In genomic region chr6:63317641-63318040, GRCh38 we compare ENCODE assay signal across 29 cellular contexts. TPM values are rescaled to one million over a fixed set of nuclear protein-coding genes. Genes with fewer than 3 reads are reported as not detected.
DNase-seq lines count a peak whose midpoint lies in the region; ATAC-seq, FAIRE-seq and TF ChIP-seq lines count a peak whose summit lies in the region.
"Had no signal": no experiment of that assay in that cellular context is flagged by ENCODE, and none has a peak within 500 bp of the region (broad histone marks: within the 10 kb centered on the region; RNA-seq: fewer than 3 reads in every experiment).

No MANE protein-coding gene starts in this region.

- TF ChIP-seq RAD21 in HepG2 (CRISPR knock-in tag; IDR thresholded peaks at IDR 0.05), result no peak

- H3K79me1 ChIP-seq in mesenchymal stem cell (replicated peaks; ENCODE audit: low read length, poor library complexity, severe bottlenecking), result no peaks in the 10 kb centered on the region

- no peak overlapping the region for H3K14ac ChIP-seq in mesenchymal stem cell (ENCODE audit: low read length in 2 of 2)

- H4K8ac ChIP-seq in mesenchymal stem cell (ENCODE audit: low read length), result no peak overlapping the region

- intact Hi-C loops in HepG2 (cut with micrococcal nuclease; ENCODE audit: unreplicated experiment), result no loop called here

- H3K9me3 ChIP-seq in mesenchymal stem cell (ENCODE audit: control insufficient read depth, low read length) (no peaks in the 10 kb centered on the region), HepG2 (ENCODE audit: low read length) (no peaks in the 10 kb centered on the region)
- H3K9me3 ChIP-seq: BE2C, BLaER1 had no signal

- H3K18ac ChIP-seq in mesenchymal stem cell (ENCODE audit: low read depth in 1 of 2, low read length in 2 of 2), result no peak overlapping the region

- H3K4me1 ChIP-seq in mesenchymal stem cell (ENCODE audit: control insufficient read depth, insufficient read depth, low read depth, low read length), result peaks cover 3% of the 10 kb centered on the region
- H3K4me1 ChIP-seq in HepG2 (ENCODE audit: insufficient read depth, low read length), result no peaks in the 10 kb centered on the region
- peaks cover 2% of the 10 kb centered on the region for H3K4me1 ChIP-seq in foreskin keratinocyte
- H3K4me1 ChIP-seq: BE2C, BLaER1 had no signal

- no TSS peak for BruUV-seq in HepG2 (replicated peaks; lab: Mats Ljungman, UMichigan)

- H3K4me3 ChIP-seq in mesenchymal stem cell (ENCODE audit: insufficient read depth in 1 of 2, low read depth in 1 of 2, low read length in 2 of 2) (no peak overlapping the region), HepG2 (replicated peaks in 1 of 3; ENCODE audit: insufficient read depth in 1 of 3, low read depth in 2 of 3, low read length in 3 of 3) (no peak overlapping the region)
- H3K4me3 ChIP-seq: BLaER1, GM12878 had no signal

- H2BK12ac ChIP-seq in mesenchymal stem cell (ENCODE audit: low read length in 2 of 2), result no peak overlapping the region

- POLR2A ChIA-PET in HepG2 (lab: Yijun Ruan, JAX), result no interaction called here

- H4K91ac ChIP-seq in mesenchymal stem cell (ENCODE audit: low read length), result no peak overlapping the region

- H2BK5ac ChIP-seq in mesenchymal stem cell (ENCODE audit: low read depth, low read length, poor library complexity, severe bottlenecking), result no peak overlapping the region

- H3K4me2 ChIP-seq in mesenchymal stem cell (ENCODE audit: low read length, poor library complexity, severe bottlenecking) (no peak overlapping the region), HepG2 (ENCODE audit: low read depth, low read length) (no peak overlapping the region)
- H3K4me2 ChIP-seq: BLaER1 had no signal

- H4K20me1 ChIP-seq in HepG2 (ENCODE audit: insufficient read depth, low read length), result no peaks in the 10 kb centered on the region
- H4K20me1 ChIP-seq: BLaER1 had no signal

- H3K27me3 ChIP-seq in mesenchymal stem cell (ENCODE audit: control insufficient read depth in 1 of 2, insufficient read depth in 1 of 2, low read length in 2 of 2), result no peaks in the 10 kb centered on the region
- no peaks in the 10 kb centered on the region for H3K27me3 ChIP-seq in HepG2 (ENCODE audit: control insufficient read depth in 1 of 2, insufficient read depth in 2 of 2, low read length in 2 of 2)
- H3K27me3 ChIP-seq in foreskin keratinocyte, result no peaks in the 10 kb centered on the region
- H3K27me3 ChIP-seq: BE2C, BLaER1 had no signal

- H2BK15ac ChIP-seq in mesenchymal stem cell (ENCODE audit: low read depth, poor library complexity, severe bottlenecking), result no peak overlapping the region

- DNase-seq in SK-MEL-5 (ENCODE audit: low read depth, low spot score) (peak; percentile 6), mesenchymal stem cell (no peak), putamen (ENCODE audit: low spot score) (peak; percentile 49), NCI-H146 treated with DMSO at 0.1 percent for 48 hours (lab: John Stamatoyannopoulos, UW; ENCODE audit: unreplicated experiment) (no peak), HepG2 (ENCODE audit: low spot score) (no peak), foreskin keratinocyte (no peak)
- DNase-seq: 8988T; ACHN; BE2C; C1 segment of cervical spinal cord; CD4-positive, alpha-beta memory T cell; CD4-positive, CD25-positive, alpha-beta regulatory T cell; CD8-positive, alpha-beta memory T cell; COR-L47; DMS 273 treated with DMSO at 0.1 percent for 48 hours; DMS153; DMS53; DMS79; DND-41; EL; GDM1 had no signal

- in situ Hi-C loops in SK-MEL-5 (cut with HindIII; ENCODE audit: low pct_unique_long_range_greater_than_20kb, low sequenced_read_pairs), result no loop called here
- in situ Hi-C loops in HepG2 (cut with HindIII; ENCODE audit: extremely low pct_ligation_motif_present, low pct_unique_long_range_greater_than_20kb), result no loop called here

- no peak overlapping the region for H3K23ac ChIP-seq in mesenchymal stem cell (ENCODE audit: low read length in 2 of 2)

- TF ChIP-seq EP300 in HepG2 (IDR thresholded peaks at IDR 0.05; ENCODE audit: low read depth in 2 of 2, low read length in 2 of 2) (no peak), HepG2 (CRISPR knock-in tag; IDR thresholded peaks at IDR 0.05; ENCODE audit: borderline replicate concordance) (no peak)

- no peak for TF ChIP-seq POLR2A in HepG2 (IDR thresholded peaks at IDR 0.05; ENCODE audit: insufficient read depth in 1 of 2, low read depth in 2 of 2, low read length in 2 of 2)

- TF ChIP-seq CTCF in HepG2 (CRISPR knock-in tag; IDR thresholded peaks at IDR 0.05) (no peak), foreskin keratinocyte (conservative IDR thresholded peaks at IDR 0.05) (no peak)

- H2AK5ac ChIP-seq in mesenchymal stem cell (ENCODE audit: low read length, severe bottlenecking), result peak overlapping the region; percentile 45

- H3K4ac ChIP-seq in mesenchymal stem cell (ENCODE audit: low read depth in 1 of 2, low read length in 2 of 2), result no peak overlapping the region

- H3K27ac ChIP-seq in mesenchymal stem cell (ENCODE audit: low read length, poor library complexity, severe bottlenecking) (no peak overlapping the region), HepG2 (ENCODE audit: extremely low read length, insufficient read depth, low read length) (no peak overlapping the region), foreskin keratinocyte (no peak overlapping the region)
- H3K27ac ChIP-seq: BLaER1 had no signal

- no peaks in the 10 kb centered on the region for H3K79me2 ChIP-seq in HepG2 (ENCODE audit: insufficient read depth, low read length)

- no peak; the same call in 2 of the 3 replicates for ATAC-seq in HepG2
- no peak for ATAC-seq in foreskin keratinocyte
- ATAC-seq: GM12878 had no signal

- CTCF ChIA-PET in HepG2 (lab: Yijun Ruan, JAX; ENCODE audit: low intra/inter-chr PET ratio, low total read pairs), result no interaction called here

- no peak overlapping the region for H3K9ac ChIP-seq in mesenchymal stem cell (ENCODE audit: low read length)
- H3K9ac ChIP-seq in HepG2 (ENCODE audit: insufficient read depth, low read depth, low read length), result no peak overlapping the region
- H3K9ac ChIP-seq: BLaER1 had no signal

- H2BK120ac ChIP-seq in mesenchymal stem cell (ENCODE audit: low read depth, low read length), result no peak overlapping the region

- no peak for FAIRE-seq in HepG2 (lab: Jason Lieb, UNC)
- FAIRE-seq: A204.1, GM12878, GM12892, GM18507 had no signal

- H2AFZ ChIP-seq in mesenchymal stem cell (ENCODE audit: low read depth, low read length), result no peak overlapping the region
- H2AFZ ChIP-seq in HepG2 (ENCODE audit: low read length), result no peak overlapping the region

- no peaks in the 10 kb centered on the region for H3K36me3 ChIP-seq in mesenchymal stem cell (ENCODE audit: control insufficient read depth in 1 of 2, insufficient read depth in 2 of 2, low read depth in 1 of 2, low read length in 2 of 2)
- no peaks in the 10 kb centered on the region for H3K36me3 ChIP-seq in HepG2 (replicated peaks in 1 of 2; ENCODE audit: control insufficient read depth in 1 of 2, insufficient read depth in 2 of 2, low read length in 2 of 2)
- H3K36me3 ChIP-seq: BE2C, BLaER1 had no signal

- no CpG with 5 or more reads among the region's 1 CpG for WGBS in mesenchymal stem cell
- 8% methylated on average over 1 of the region's 1 CpG for WGBS in HepG2 (ENCODE audit: low lambda C conversion rate)

RNA-seq across cellular contexts. Expression of gene LGSN, which starts 2.1 kb away (rescaled TPM):
- 0.32 TPM in 1 of 2 replicates, not detected in the other for total RNA-seq in SK-MEL-5 (2014; rRNA removed; shearing (Covaris generic))
- not detected in 2 replicates for polyA plus RNA-seq in SK-MEL-5 (2015; cell fraction: cytosol; rRNA removed)
- polyA plus RNA-seq in SK-MEL-5 (2015; cell fraction: nucleus; rRNA removed), result 0.11 TPM in 1 of 2 replicates, not detected in the other
- 0.41 TPM for polyA plus RNA-seq in mesenchymal stem cell (2013, experiment 1 of 2)
- 0.25 TPM for polyA plus RNA-seq in mesenchymal stem cell (2013, experiment 2 of 2)
- 0.13 and 0.53 TPM in 2 replicates for total RNA-seq in HepG2 (2016; rRNA removed; fragmentation: Illumina TruSeq; extraction: Trizol)
- not detected in 2 replicates for total RNA-seq in HepG2 (2016; cell fraction: cytosol; rRNA removed; fragmentation: Illumina TruSeq; extraction: Trizol; ENCODE audit: low read depth)
- 0.09 and 0.34 TPM in 2 replicates for total RNA-seq in HepG2 (2016; cell fraction: insoluble cytoplasmic fraction; rRNA removed; fragmentation: Illumina TruSeq; extraction: Trizol)
- 0.12 TPM in 1 of 2 replicates, not detected in the other for total RNA-seq in HepG2 (2016; cell fraction: membrane; rRNA removed; fragmentation: Illumina TruSeq; extraction: Trizol)
- total RNA-seq in HepG2 (2016; cell fraction: nucleus; rRNA removed; fragmentation: Illumina TruSeq; extraction: Trizol), result 0.06 and 0.43 TPM in 2 replicates
- 0.51 and 0.63 TPM in 2 replicates for polyA plus RNA-seq in HepG2 (2011; rRNA removed)
- polyA plus RNA-seq in HepG2 (2011; cell fraction: cytosol; rRNA removed), result 0.20 and 0.22 TPM in 2 replicates
- polyA plus RNA-seq in HepG2 (2011; cell fraction: nucleus; rRNA removed), result 0.98 and 1.5 TPM in 2 replicates
- 0.72 and 0.73 TPM in 2 replicates for polyA plus RNA-seq in HepG2 (2012)
- not detected in 2 replicates for polyA plus RNA-seq in HepG2 (2016; cell fraction: cytosol; fragmentation: Illumina TruSeq; extraction: Trizol; ENCODE audit: low read depth)
- 0.05 TPM in 1 of 2 replicates, not detected in the other for polyA plus RNA-seq in HepG2 (2016; cell fraction: insoluble cytoplasmic fraction; fragmentation: Illumina TruSeq; extraction: Trizol; ENCODE audit: low read depth)
- polyA plus RNA-seq in HepG2 (2016; cell fraction: membrane; fragmentation: Illumina TruSeq; extraction: Trizol; ENCODE audit: low read depth), result not detected in 2 replicates
- polyA plus RNA-seq in HepG2 (2016; cell fraction: nucleus; fragmentation: Illumina TruSeq; extraction: Trizol; ENCODE audit: insufficient read depth, low read depth), result 0.18 and 0.44 TPM in 2 replicates
- 0.42 and 5.4 TPM in 2 replicates for polyA minus RNA-seq in HepG2 (2011; rRNA and poly(A)+ RNA removed; ENCODE audit: low replicate concordance)
- 0.53 and 0.69 TPM in 2 replicates for polyA minus RNA-seq in HepG2 (2011; cell fraction: cytosol; rRNA and poly(A)+ RNA removed)
- 2.4 and 3.5 TPM in 2 replicates for polyA minus RNA-seq in HepG2 (2011; cell fraction: nucleus; rRNA and poly(A)+ RNA removed)
- not detected in 2 replicates for total RNA-seq in foreskin keratinocyte
- polyA plus RNA-seq in foreskin keratinocyte, result not detected in 2 replicates
- total RNA-seq: A673; CD8-positive, alpha-beta memory T cell; G401; GM12878 had no signal
- polyA plus RNA-seq: CD14-positive monocyte; CD4-positive, alpha-beta memory T cell; GM12878 had no signal

Comparison
In these comparisons a context has a peak if more than half of its experiments do, and no peak if none do; other contexts are left out.
1. DNase-seq: peak in SK-MEL-5 (single experiment) and putamen (single experiment); none in mesenchymal stem cell (single experiment), NCI-H146 treated with DMSO at 0.1 percent for 48 hours (single experiment), HepG2 (single experiment) and foreskin keratinocyte (0 of 2).